In genomic region chr14:91348861-91349465, GRCh38 we compare ENCODE assay signal across 10 cellular contexts.
DNase-seq lines count a peak whose midpoint lies in the region; ATAC-seq and TF ChIP-seq lines count a peak whose summit lies in the region.
"Had no signal": no experiment of that assay in that cellular context is flagged by ENCODE, and none has a peak within 500 bp of the region (broad histone marks: within the 10 kb centered on the region; RNA-seq: fewer than 3 reads in every experiment).

No MANE protein-coding gene starts in this region.

- H3K27ac Mint-ChIP-seq in activated CD4-positive, alpha-beta T cell treated with anti-CD3 and anti-CD28 coated beads, Interleukin-2, amount 10 ng/mL, durations not matched to agents 7 days and 5 days = peak overlapping the region; percentile 94
- peak overlapping the region; percentile 71 for H3K27ac Mint-ChIP-seq in dendritic cell treated with granulocyte-macrophage colony-stimulating factor and Interleukin-4, amounts not matched to agents 40 ng/mL and 50 ng/mL, for 4 days
- peak overlapping the region; percentile 97 for H3K27ac Mint-ChIP-seq in stimulated activated effector memory CD8-positive, alpha-beta T cell treated with anti-CD3 and anti-CD28 coated beads, Interleukin-12 subunit alpha, Interleukin-12 subunit beta, amount 100 ng/mL, for 72 hours

- H3K9ac ChIP-seq in MM.1S (ENCODE audit: low read length) = peak overlapping the region; percentile 76

- H3K36me3 Mint-ChIP-seq in activated CD4-positive, alpha-beta T cell treated with anti-CD3 and anti-CD28 coated beads, Interleukin-2, amount 10 ng/mL, durations not matched to agents 7 days and 5 days (ENCODE audit: low read depth) = peaks cover 33% of the 10 kb centered on the region
- no peaks in the 10 kb centered on the region for H3K36me3 Mint-ChIP-seq in dendritic cell treated with granulocyte-macrophage colony-stimulating factor and Interleukin-4, amounts not matched to agents 40 ng/mL and 50 ng/mL, for 4 days (ENCODE audit: low read depth)
- peaks cover 76% of the 10 kb centered on the region for H3K36me3 Mint-ChIP-seq in stimulated activated effector memory CD8-positive, alpha-beta T cell treated with anti-CD3 and anti-CD28 coated beads, Interleukin-12 subunit alpha, Interleukin-12 subunit beta, amount 100 ng/mL, for 72 hours

- no peaks in the 10 kb centered on the region; the same call in 1 of the 2 replicates for H3K36me3 ChIP-seq in MM.1S (replicated peaks; ENCODE audit: insufficient read depth, low read length)

- peak overlapping the region; percentile 4 for H3K4me3 Mint-ChIP-seq in activated CD4-positive, alpha-beta T cell treated with anti-CD3 and anti-CD28 coated beads, Interleukin-2, amount 10 ng/mL, durations not matched to agents 7 days and 5 days
- H3K4me3 Mint-ChIP-seq in dendritic cell treated with granulocyte-macrophage colony-stimulating factor and Interleukin-4, amounts not matched to agents 40 ng/mL and 50 ng/mL, for 4 days = no peak overlapping the region
- H3K4me3 Mint-ChIP-seq in stimulated activated effector memory CD8-positive, alpha-beta T cell treated with anti-CD3 and anti-CD28 coated beads, Interleukin-12 subunit alpha, Interleukin-12 subunit beta, amount 100 ng/mL, for 72 hours = peak overlapping the region; percentile 82

- no peak for ATAC-seq in stimulated activated effector memory CD8-positive, alpha-beta T cell treated with anti-CD3 and anti-CD28 coated beads, Interleukin-12 subunit alpha, Interleukin-12 subunit beta, amount 100 ng/mL, for 72 hours
- ATAC-seq in GM21390 (IDR thresholded peaks at IDR 0.05; ENCODE audit: unreplicated experiment) = no peak
- no peak for ATAC-seq in GM18909 (IDR thresholded peaks at IDR 0.05; ENCODE audit: poor library complexity, unreplicated experiment)

- H3K9me2 ChIP-seq in MM.1S (replicated peaks; ENCODE audit: insufficient read depth, low read length) = no peaks in the 10 kb centered on the region

- no peaks in the 10 kb centered on the region for H4K20me1 ChIP-seq in MM.1S (ENCODE audit: insufficient read depth, low read length)

- H3K4me3 ChIP-seq in MM.1S (ENCODE audit: low read length) = peak overlapping the region; percentile 31; the same call in 1 of the 2 replicates
- H3K4me3 ChIP-seq: smooth muscle cell had no signal

- no peak for TF ChIP-seq CTCF in MM.1S (IDR thresholded peaks at IDR 0.05; ENCODE audit: low read length)

- CTCF ChIA-PET in activated CD4-positive, alpha-beta T cell treated with anti-CD3 and anti-CD28 coated beads, Interleukin-2, amount 10 ng/mL, durations not matched to agents 7 days and 5 days (lab: Charles Lee) = interaction anchor here (1.0 to 3.4 kb wide), 4 partner anchors 18 to 72 kb away, joined by 3 to 16 read pairs (median 5); no protein-coding TSS in a partner anchor

- H3K4me2 ChIP-seq in MM.1S (ENCODE audit: low read depth, low read length) = peak overlapping the region; percentile 95
- H3K4me2 ChIP-seq: smooth muscle cell had no signal

- peaks cover 58% of the 10 kb centered on the region for H3F3A ChIP-seq in MM.1S (ENCODE audit: insufficient read depth, low read length)

- H3K79me2 ChIP-seq in MM.1S (ENCODE audit: low read length) = peaks cover 79% of the 10 kb centered on the region

- no peak for DNase-seq in activated CD4-positive, alpha-beta T cell treated with anti-CD3 and anti-CD28 coated beads, Interleukin-2, amount 10 ng/mL, durations not matched to agents 7 days and 5 days
- DNase-seq in activated CD4-positive, alpha-beta T cell treated with anti-CD3 and anti-CD28 coated beads for 48 hours = no peak
- DNase-seq in MM.1S = no peak
- no peak for DNase-seq in stimulated activated effector memory CD8-positive, alpha-beta T cell treated with anti-CD3 and anti-CD28 coated beads, Interleukin-12 subunit alpha, Interleukin-12 subunit beta, amount 100 ng/mL, for 72 hours (ENCODE audit: low spot score in 2 of 2)
- DNase-seq in HuH-7 (ENCODE audit: low spot score) = no peak
- DNase-seq: NCI-H226 had no signal

- no peaks in the 10 kb centered on the region for H3K9me3 Mint-ChIP-seq in activated CD4-positive, alpha-beta T cell treated with anti-CD3 and anti-CD28 coated beads, Interleukin-2, amount 10 ng/mL, durations not matched to agents 7 days and 5 days
- H3K9me3 Mint-ChIP-seq in dendritic cell treated with granulocyte-macrophage colony-stimulating factor and Interleukin-4, amounts not matched to agents 40 ng/mL and 50 ng/mL, for 4 days = no peaks in the 10 kb centered on the region
- H3K9me3 Mint-ChIP-seq in stimulated activated effector memory CD8-positive, alpha-beta T cell treated with anti-CD3 and anti-CD28 coated beads, Interleukin-12 subunit alpha, Interleukin-12 subunit beta, amount 100 ng/mL, for 72 hours = no peaks in the 10 kb centered on the region

- no peaks in the 10 kb centered on the region for H3K27me3 ChIP-seq in MM.1S (replicated peaks; ENCODE audit: insufficient read depth, low read length)

- no peaks in the 10 kb centered on the region for H3K9me3 ChIP-seq in MM.1S (replicated peaks; ENCODE audit: insufficient read depth, low read length)

- POLR2A ChIA-PET in activated CD4-positive, alpha-beta T cell treated with anti-CD3 and anti-CD28 coated beads, Interleukin-2, amount 10 ng/mL, durations not matched to agents 7 days and 5 days (lab: Charles Lee) = interaction anchor here (1.0 to 1.9 kb wide), 2 partner anchors 49 to 62 kb away, joined by 3 to 5 read pairs; no protein-coding TSS in a partner anchor

- intact Hi-C loops in dendritic cell treated with granulocyte-macrophage colony-stimulating factor and Interleukin-4, amounts not matched to agents 40 ng/mL and 50 ng/mL, for 4 days (cut with micrococcal nuclease) = no loop called here

- H3K4me1 Mint-ChIP-seq in activated CD4-positive, alpha-beta T cell treated with anti-CD3 and anti-CD28 coated beads, Interleukin-2, amount 10 ng/mL, durations not matched to agents 7 days and 5 days = peaks cover 81% of the 10 kb centered on the region
- H3K4me1 Mint-ChIP-seq in dendritic cell treated with granulocyte-macrophage colony-stimulating factor and Interleukin-4, amounts not matched to agents 40 ng/mL and 50 ng/mL, for 4 days (ENCODE audit: low read depth) = peaks cover 61% of the 10 kb centered on the region
- H3K4me1 Mint-ChIP-seq in stimulated activated effector memory CD8-positive, alpha-beta T cell treated with anti-CD3 and anti-CD28 coated beads, Interleukin-12 subunit alpha, Interleukin-12 subunit beta, amount 100 ng/mL, for 72 hours = peaks cover 91% of the 10 kb centered on the region

- H3K27ac ChIP-seq in MM.1S (ENCODE audit: low read length) = peak overlapping the region; percentile 99

- H3K27me3 Mint-ChIP-seq in activated CD4-positive, alpha-beta T cell treated with anti-CD3 and anti-CD28 coated beads, Interleukin-2, amount 10 ng/mL, durations not matched to agents 7 days and 5 days = no peaks in the 10 kb centered on the region
- peaks cover 55% of the 10 kb centered on the region for H3K27me3 Mint-ChIP-seq in dendritic cell treated with granulocyte-macrophage colony-stimulating factor and Interleukin-4, amounts not matched to agents 40 ng/mL and 50 ng/mL, for 4 days

- H3K4me1 ChIP-seq in MM.1S (ENCODE audit: low read length) = peaks cover 63% of the 10 kb centered on the region

- no peak overlapping the region for H2AFZ ChIP-seq in MM.1S (ENCODE audit: low read length)
